15 cellular contexts compared by ENCODE assay signal in the genomic region with DNA sequence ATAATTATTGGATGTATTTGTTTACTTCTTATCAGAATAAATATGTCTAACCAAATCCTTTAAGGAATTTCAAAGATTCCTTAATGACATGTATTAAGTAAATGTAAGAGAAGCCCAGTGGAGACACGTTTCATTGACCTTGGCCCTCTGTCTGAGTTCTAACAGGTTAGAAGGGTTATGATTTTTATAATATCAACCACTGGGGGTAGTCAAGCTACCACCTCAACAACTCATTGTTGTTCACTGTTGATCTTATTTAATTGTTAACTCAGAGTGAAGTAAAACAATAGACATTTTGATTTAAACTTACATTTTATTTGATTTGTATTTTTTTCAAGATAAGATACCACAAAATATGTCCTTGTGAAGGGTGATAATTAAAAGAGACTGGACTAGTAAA.
DNase-seq lines count a peak whose midpoint lies in the region; ATAC-seq, FAIRE-seq and TF ChIP-seq lines count a peak whose summit lies in the region.
"Had no signal": no experiment of that assay in that cellular context is flagged by ENCODE, and none has a peak within 500 bp of the region (broad histone marks: within the 10 kb centered on the region; RNA-seq: fewer than 3 reads in every experiment).

No MANE protein-coding gene starts in this region.

- H3K4me2 ChIP-seq in neural progenitor cell, result no peak overlapping the region

- H3F3A ChIP-seq in neural progenitor cell (ENCODE audit: low read depth), result no peaks in the 10 kb centered on the region

- H3K27ac ChIP-seq in neural progenitor cell (no peak overlapping the region), kidney (ENCODE audit: low read depth in 2 of 2, low read length in 2 of 2) (no peak overlapping the region)
- H3K27ac ChIP-seq: cardiac muscle cell, neutrophil, suprapubic skin had no signal

- intact Hi-C loops in kidney (cut with DNase I), result no loop called here

- no peak overlapping the region for H2AFZ ChIP-seq in neural progenitor cell (replicated peaks)

- DNase-seq in NCI-H748 (lab: John Stamatoyannopoulos, UW; ENCODE audit: unreplicated experiment) (peak; percentile 16), NCI-H748 treated with DMSO at 0.1 percent for 48 hours (lab: John Stamatoyannopoulos, UW) (no peak), OCI-M1 (lab: John Stamatoyannopoulos, UW) (peak; percentile 50), neural progenitor cell (ENCODE audit: low spot score) (no peak), NCI-H1930 (lab: John Stamatoyannopoulos, UW) (no peak), kidney (no peak)
- DNase-seq in activated naive CD4-positive, alpha-beta T cell treated with Interleukin-2 at 50 U/mL for 16 hours, result no peak
- DNase-seq: activated CD4-positive, alpha-beta T cell treated with anti-CD3 and anti-CD28 coated beads for 1 hour; GDM1; NCI-H1092; stimulated activated CD4-positive, alpha-beta T cell treated with anti-CD3 and anti-CD28 coated beads, Interleukin-4, amount 100 ng/mL, for 24 hours had no signal

- no peaks in the 10 kb centered on the region for H3K27me3 Mint-ChIP-seq in neural progenitor cell (ENCODE audit: insufficient read depth, low read depth)

- no peak overlapping the region for H3K4me3 Mint-ChIP-seq in neural progenitor cell

- H3K36me3 ChIP-seq in neural progenitor cell, result no peaks in the 10 kb centered on the region
- no peaks in the 10 kb centered on the region for H3K36me3 ChIP-seq in kidney (ENCODE audit: control insufficient read depth in 1 of 2, insufficient read depth in 2 of 2, low read length in 2 of 2)
- H3K36me3 ChIP-seq: cardiac muscle cell, neutrophil, suprapubic skin had no signal

- no peaks in the 10 kb centered on the region for H3K9me3 ChIP-seq in neural progenitor cell (ENCODE audit: low read depth)
- H3K9me3 ChIP-seq in kidney (ENCODE audit: control insufficient read depth in 1 of 2, low read length in 2 of 2), result no peaks in the 10 kb centered on the region
- H3K9me3 ChIP-seq: neutrophil, suprapubic skin had no signal

- FAIRE-seq in kidney (lab: Jason Lieb, UNC), result no peak

- H3K4me1 ChIP-seq in neural progenitor cell (no peaks in the 10 kb centered on the region), kidney (ENCODE audit: control insufficient read depth in 1 of 2, insufficient read depth in 1 of 2, low read depth in 1 of 2, low read length in 2 of 2) (no peaks in the 10 kb centered on the region)
- H3K4me1 ChIP-seq: suprapubic skin had no signal

- no peaks in the 10 kb centered on the region for H3K27me3 ChIP-seq in neural progenitor cell
- H3K27me3 ChIP-seq: cardiac muscle cell, neutrophil, suprapubic skin had no signal

- no peak overlapping the region for H3K9ac ChIP-seq in neural progenitor cell
- no peak overlapping the region for H3K9ac ChIP-seq in kidney (ENCODE audit: low read length in 2 of 2)

- TF ChIP-seq CTCF in neural progenitor cell (IDR thresholded peaks at IDR 0.05) (peak; percentile 33), kidney (IDR thresholded peaks at IDR 0.05; ENCODE audit: borderline replicate concordance, extremely low read depth, insufficient read depth) (no peak)

- H3K4me1 Mint-ChIP-seq in neural progenitor cell, result no peaks in the 10 kb centered on the region

- no peaks in the 10 kb centered on the region for H4K20me1 ChIP-seq in neural progenitor cell (ENCODE audit: low read depth)

- H3K36me3 Mint-ChIP-seq in neural progenitor cell, result no peaks in the 10 kb centered on the region

- ATAC-seq in HG03135 (IDR thresholded peaks at IDR 0.05; ENCODE audit: unreplicated experiment), result peak; percentile 81

- no peak overlapping the region for H3K4me3 ChIP-seq in neural progenitor cell
- H3K4me3 ChIP-seq in kidney (ENCODE audit: low read length in 2 of 2), result no peak overlapping the region
- H3K4me3 ChIP-seq: cardiac muscle cell, suprapubic skin had no signal

- no peaks in the 10 kb centered on the region for H3K79me2 ChIP-seq in neural progenitor cell (ENCODE audit: low read depth)

- H3K27ac Mint-ChIP-seq in neural progenitor cell, result no peak overlapping the region

- no peaks in the 10 kb centered on the region for H3K9me3 Mint-ChIP-seq in neural progenitor cell

Comparison
In these comparisons a context has a peak if more than half of its experiments do, and no peak if none do; other contexts are left out.
1. DNase-seq: peak in NCI-H748 (single experiment) and OCI-M1 (single experiment); none in NCI-H748 treated with DMSO at 0.1 percent for 48 hours (single experiment), neural progenitor cell (single experiment), NCI-H1930 (0 of 2), kidney (single experiment) and activated naive CD4-positive, alpha-beta T cell treated with Interleukin-2 at 50 U/mL for 16 hours (single experiment).